10 cellular contexts compared by ENCODE assay signal in genomic region chr9:74577956-74578355, GRCh38.
DNase-seq lines count a peak whose midpoint lies in the region; ATAC-seq and TF ChIP-seq lines count a peak whose summit lies in the region.
"Had no signal": no experiment of that assay in that cellular context is flagged by ENCODE, and none has a peak within 500 bp of the region (broad histone marks: within the 10 kb centered on the region; RNA-seq: fewer than 3 reads in every experiment).

No MANE protein-coding gene starts in this region.

- no peaks in the 10 kb centered on the region for H3K4me1 Mint-ChIP-seq in stimulated activated effector memory CD8-positive, alpha-beta T cell treated with anti-CD3 and anti-CD28 coated beads, Interleukin-12 subunit alpha, Interleukin-12 subunit beta, amount 100 ng/mL, for 72 hours

- H3K9me3 Mint-ChIP-seq in stimulated activated effector memory CD8-positive, alpha-beta T cell treated with anti-CD3 and anti-CD28 coated beads, Interleukin-12 subunit alpha, Interleukin-12 subunit beta, amount 100 ng/mL, for 72 hours: no peaks in the 10 kb centered on the region

- DNase-seq in GM12864 (ENCODE audit: low read depth) (no peak), astrocyte of the cerebellum (ENCODE audit: low read depth) (no peak), myocyte (ENCODE audit: low read depth) (peak; percentile 21)
- no peak for DNase-seq in stimulated activated effector memory CD8-positive, alpha-beta T cell treated with anti-CD3 and anti-CD28 coated beads, Interleukin-12 subunit alpha, Interleukin-12 subunit beta, amount 100 ng/mL, for 72 hours (ENCODE audit: low spot score in 2 of 2)
- DNase-seq in activated CD4-positive, alpha-beta T cell treated with anti-CD3 and anti-CD28 coated beads for 1 hour: no peak
- DNase-seq in stimulated activated CD8-positive, alpha-beta memory T cell treated with anti-CD3 and anti-CD28 coated beads, Interleukin-4, amount 100 ng/mL, for 48 hours: no peak
- DNase-seq: NCI-H1417 treated with DMSO at 0.1 percent for 48 hours, T-helper 1 cell had no signal

- no peak for TF ChIP-seq EP300 in Ishikawa (IDR thresholded peaks at IDR 0.05; ENCODE audit: borderline replicate concordance)

- H3K4me3 ChIP-seq in GM12864 (ENCODE audit: low read depth, low read length) (no peak overlapping the region), astrocyte of the cerebellum (ENCODE audit: low read depth, low read length) (no peak overlapping the region)

- no peak overlapping the region for H3K4me3 Mint-ChIP-seq in stimulated activated effector memory CD8-positive, alpha-beta T cell treated with anti-CD3 and anti-CD28 coated beads, Interleukin-12 subunit alpha, Interleukin-12 subunit beta, amount 100 ng/mL, for 72 hours

- TF ChIP-seq CTCF in GM12864 (IDR thresholded peaks at IDR 0.05; ENCODE audit: low read depth, low read length, missing control alignments) (peak; percentile 51), astrocyte of the cerebellum (IDR thresholded peaks at IDR 0.05; ENCODE audit: low read depth, low read length, missing control alignments) (peak; percentile 29)

- H3K36me3 Mint-ChIP-seq in stimulated activated effector memory CD8-positive, alpha-beta T cell treated with anti-CD3 and anti-CD28 coated beads, Interleukin-12 subunit alpha, Interleukin-12 subunit beta, amount 100 ng/mL, for 72 hours: no peaks in the 10 kb centered on the region

- TF ChIP-seq RAD21 in Ishikawa (IDR thresholded peaks at IDR 0.05; ENCODE audit: low read depth): peak; percentile 12; the same call in 1 of the 2 replicates

- no peak overlapping the region for H3K27ac Mint-ChIP-seq in stimulated activated effector memory CD8-positive, alpha-beta T cell treated with anti-CD3 and anti-CD28 coated beads, Interleukin-12 subunit alpha, Interleukin-12 subunit beta, amount 100 ng/mL, for 72 hours

- no peak for ATAC-seq in GM19455 (IDR thresholded peaks at IDR 0.05; ENCODE audit: unreplicated experiment)
- no peak for ATAC-seq in stimulated activated effector memory CD8-positive, alpha-beta T cell treated with anti-CD3 and anti-CD28 coated beads, Interleukin-12 subunit alpha, Interleukin-12 subunit beta, amount 100 ng/mL, for 72 hours

- in situ Hi-C loops in astrocyte of the cerebellum (cut with HindIII; ENCODE audit: low sequenced_read_pairs): no loop called here

TF ChIP-seq in Ishikawa, 13 proteins besides CTCF, POLR2A, EP300 and RAD21:
- TF ChIP-seq YY1 (IDR thresholded peaks at IDR 0.05; ENCODE audit: low read depth): no peak
- TF ChIP-seq TCF12 (IDR thresholded peaks at IDR 0.05; ENCODE audit: low read depth): no peak
- no peak for TF ChIP-seq TEAD4 (IDR thresholded peaks at IDR 0.05)
- no peak for TF ChIP-seq CREB1 (IDR thresholded peaks at IDR 0.05; ENCODE audit: low read depth)
- no peak for TF ChIP-seq FOXM1 (IDR thresholded peaks at IDR 0.05; ENCODE audit: borderline replicate concordance, low read depth)
- TF ChIP-seq USF1 (IDR thresholded peaks at IDR 0.05): no peak
- no peak for TF ChIP-seq REST (IDR thresholded peaks at IDR 0.05; ENCODE audit: low read depth)
- no peak for TF ChIP-seq TAF1 (IDR thresholded peaks at IDR 0.05; ENCODE audit: low read depth)
- TF ChIP-seq MAX (IDR thresholded peaks at IDR 0.05): no peak
- no peak for TF ChIP-seq NFIC (IDR thresholded peaks at IDR 0.05)
- no peak for TF ChIP-seq EGR1 (IDR thresholded peaks at IDR 0.05)
- TF ChIP-seq CEBPB (IDR thresholded peaks at IDR 0.05): no peak
- TF ChIP-seq ZBTB7A (IDR thresholded peaks at IDR 0.05; ENCODE audit: low read depth): no peak
